10 cellular contexts compared by ENCODE assay signal in genomic region chr16:67939507-67940435, GRCh38. TPM values are rescaled to one million over a fixed set of nuclear protein-coding genes. Genes with fewer than 3 reads are reported as not detected.
DNase-seq lines count a peak whose midpoint lies in the region; ATAC-seq, FAIRE-seq and TF ChIP-seq lines count a peak whose summit lies in the region.
"Had no signal": no experiment of that assay in that cellular context is flagged by ENCODE, and none has a peak within 500 bp of the region (broad histone marks: within the 10 kb centered on the region; RNA-seq: fewer than 3 reads in every experiment).

No MANE protein-coding gene starts in this region.

- no peaks in the 10 kb centered on the region for H3K27me3 ChIP-seq in CD4-positive, alpha-beta memory T cell (ENCODE audit: insufficient read depth, low read length)
- no peaks in the 10 kb centered on the region for H3K27me3 ChIP-seq in spleen (replicated peaks in 1 of 7)
- H3K27me3 ChIP-seq: left lung had no signal

- peaks cover 51% of the 10 kb centered on the region for H3K4me1 ChIP-seq in CD4-positive, alpha-beta memory T cell (ENCODE audit: insufficient read depth, low read length)
- peaks cover 9 to 76% (median 42%) of the 10 kb centered on the region in 6 donors for H3K4me1 ChIP-seq in spleen

- peaks cover 28 to 51% (median 41%) of the 10 kb centered on the region in 4 donors for H3K4me1 Mint-ChIP-seq in CD4-positive, alpha-beta memory T cell
- peaks cover 31% of the 10 kb centered on the region for H3K4me1 Mint-ChIP-seq in T-helper 1 cell treated with Interleukin-12 subunit alpha and Interleukin-12 subunit beta and Interleukin-4 antibody, amounts not matched to agents 30 μg/mL and 1 μg/mL, for 36 hours (ENCODE audit: low read depth)
- H3K4me1 Mint-ChIP-seq in activated naive CD8-positive, alpha-beta T cell treated with anti-CD3 and anti-CD28 coated beads, Interleukin-2, amount 10 ng/mL, durations not matched to agents 7 days and 5 days: peaks cover 39% of the 10 kb centered on the region

- no peak for TF ChIP-seq CTCF in spleen (IDR thresholded peaks at IDR 0.05 in 8 of 11, conservative IDR thresholded peaks at IDR 0.05 in 3 of 11)

- CTCF ChIA-PET in CD4-positive, alpha-beta memory T cell (lab: Charles Lee; ENCODE audit: partially characterized antibody): interaction anchor here (0.6 to 4.2 kb wide), 11 partner anchors 8 to 448 kb away, joined by 3 to 25 read pairs (median 4); partner anchors contain the start of genes CTRL and NRN1L

- H3K27ac ChIP-seq in CD4-positive, alpha-beta memory T cell (ENCODE audit: low read depth, low read length): peak overlapping the region; percentile 48
- H3K27ac ChIP-seq in spleen: peak overlapping the region; percentile 5 to 77 (median 36)
- H3K27ac ChIP-seq: left lung had no signal

- no peak for FAIRE-seq in GM12891 (lab: Jason Lieb, UNC)

- peak overlapping the region; percentile 77 to 93 (median 83) for H3K27ac Mint-ChIP-seq in CD4-positive, alpha-beta memory T cell
- H3K27ac Mint-ChIP-seq in T-helper 1 cell treated with Interleukin-12 subunit alpha and Interleukin-12 subunit beta and Interleukin-4 antibody, amounts not matched to agents 30 μg/mL and 1 μg/mL, for 36 hours: peak overlapping the region; percentile 41
- peak overlapping the region; percentile 75 for H3K27ac Mint-ChIP-seq in activated naive CD8-positive, alpha-beta T cell treated with anti-CD3 and anti-CD28 coated beads, Interleukin-2, amount 10 ng/mL, durations not matched to agents 7 days and 5 days

- WGBS in spleen, 5 donors: 57 to 67% (median 64%) methylated on average over 17 to 33 of the region's 33 CpGs

- peaks cover 10 to 24% of the 10 kb centered on the region in 2 donors for H3K36me3 Mint-ChIP-seq in CD4-positive, alpha-beta memory T cell
- peaks cover 22% of the 10 kb centered on the region for H3K36me3 Mint-ChIP-seq in T-helper 1 cell treated with Interleukin-12 subunit alpha and Interleukin-12 subunit beta and Interleukin-4 antibody, amounts not matched to agents 30 μg/mL and 1 μg/mL, for 36 hours (ENCODE audit: low read depth)
- peaks cover 26% of the 10 kb centered on the region for H3K36me3 Mint-ChIP-seq in activated naive CD8-positive, alpha-beta T cell treated with anti-CD3 and anti-CD28 coated beads, Interleukin-2, amount 10 ng/mL, durations not matched to agents 7 days and 5 days

- H3K27me3 Mint-ChIP-seq in CD4-positive, alpha-beta memory T cell: no peaks in the 10 kb centered on the region
- H3K27me3 Mint-ChIP-seq in T-helper 1 cell treated with Interleukin-12 subunit alpha and Interleukin-12 subunit beta and Interleukin-4 antibody, amounts not matched to agents 30 μg/mL and 1 μg/mL, for 36 hours (ENCODE audit: low read depth): no peaks in the 10 kb centered on the region
- no peaks in the 10 kb centered on the region for H3K27me3 Mint-ChIP-seq in activated naive CD8-positive, alpha-beta T cell treated with anti-CD3 and anti-CD28 coated beads, Interleukin-2, amount 10 ng/mL, durations not matched to agents 7 days and 5 days

- peak overlapping the region; percentile 32 to 79 (median 56) for H3K4me3 Mint-ChIP-seq in CD4-positive, alpha-beta memory T cell
- H3K4me3 Mint-ChIP-seq in T-helper 1 cell treated with Interleukin-12 subunit alpha and Interleukin-12 subunit beta and Interleukin-4 antibody, amounts not matched to agents 30 μg/mL and 1 μg/mL, for 36 hours: no peak overlapping the region
- peak overlapping the region; percentile 64 for H3K4me3 Mint-ChIP-seq in activated naive CD8-positive, alpha-beta T cell treated with anti-CD3 and anti-CD28 coated beads, Interleukin-2, amount 10 ng/mL, durations not matched to agents 7 days and 5 days

- ATAC-seq in activated naive CD8-positive, alpha-beta T cell treated with anti-CD3 and anti-CD28 coated beads, Interleukin-2, amount 10 ng/mL, durations not matched to agents 7 days and 5 days (ENCODE audit: low read depth): no peak
- ATAC-seq: left lung, Panc1 had no signal

- peaks cover 0 to 3% (median 0%) of the 10 kb centered on the region in 8 donors for H3K9me3 Mint-ChIP-seq in CD4-positive, alpha-beta memory T cell
- H3K9me3 Mint-ChIP-seq in T-helper 1 cell treated with Interleukin-12 subunit alpha and Interleukin-12 subunit beta and Interleukin-4 antibody, amounts not matched to agents 30 μg/mL and 1 μg/mL, for 36 hours: no peaks in the 10 kb centered on the region
- no peaks in the 10 kb centered on the region for H3K9me3 Mint-ChIP-seq in activated naive CD8-positive, alpha-beta T cell treated with anti-CD3 and anti-CD28 coated beads, Interleukin-2, amount 10 ng/mL, durations not matched to agents 7 days and 5 days

- H3K9me3 ChIP-seq in CD4-positive, alpha-beta memory T cell (ENCODE audit: control insufficient read depth in 1 of 2, low read length in 2 of 2): no peaks in the 10 kb centered on the region
- no peaks in the 10 kb centered on the region for H3K9me3 ChIP-seq in spleen
- H3K9me3 ChIP-seq: left lung had no signal

- intact Hi-C loops in CD4-positive, alpha-beta memory T cell (cut with micrococcal nuclease): no loop called here
- intact Hi-C loops in spleen (cut with DNase I; ENCODE audit: low total_unique reads): loop anchor here (10.0 kb wide), 1 partner anchor 95 kb away; the partner anchor contains the start of genes CENPT, NUTF2 and THAP11

- peaks cover 6% of the 10 kb centered on the region for H3K36me3 ChIP-seq in CD4-positive, alpha-beta memory T cell (ENCODE audit: insufficient read depth, low read length)
- H3K36me3 ChIP-seq in spleen: peaks cover 0 to 63% (median 11%) of the 10 kb centered on the region in 6 donors

- no peak for TF ChIP-seq POLR2A in spleen (IDR thresholded peaks at IDR 0.05)
- TF ChIP-seq POLR2A in GM12891 (IDR thresholded peaks at IDR 0.05; ENCODE audit: low read depth, low read length): no peak

- H3K4me3 ChIP-seq in CD4-positive, alpha-beta memory T cell (ENCODE audit: low read length in 2 of 2): no peak overlapping the region
- H3K4me3 ChIP-seq in spleen: no peak overlapping the region
- H3K4me3 ChIP-seq: left lung had no signal

- POLR2A ChIA-PET in CD4-positive, alpha-beta memory T cell (lab: Charles Lee; ENCODE audit: partially characterized antibody): interaction anchor here (1.2 to 7.3 kb wide), 4 partner anchors 9 to 59 kb away, joined by 3 to 44 read pairs (median 10); partner anchors contain the start of genes DPEP2 and SLC12A4
- POLR2A ChIA-PET in activated naive CD8-positive, alpha-beta T cell treated with anti-CD3 and anti-CD28 coated beads, Interleukin-2, amount 10 ng/mL, durations not matched to agents 7 days and 5 days (lab: Charles Lee): interaction anchor here (0.7 to 1.6 kb wide), 11 partner anchors 8 to 402 kb away, joined by 3 to 8 read pairs (median 4); partner anchors contain the start of genes CTRL, DDX28, DUS2 and NFATC3

- peak in 4 of 5 donors; percentile 19 to 32 (median 21) for DNase-seq in CD4-positive, alpha-beta memory T cell
- DNase-seq in activated naive CD8-positive, alpha-beta T cell treated with anti-CD3 and anti-CD28 coated beads, Interleukin-2, amount 10 ng/mL, durations not matched to agents 7 days and 5 days: peak; percentile 62
- DNase-seq in spleen: peak; percentile 84
- no peak for DNase-seq in dedifferentiated amniotic fluid mesenchymal stem cell (ENCODE audit: extremely low spot score)
- DNase-seq in GM12891 (ENCODE audit: insufficient read length, low spot score): no peak
- no peak for DNase-seq in glomerular visceral epithelial cell (ENCODE audit: extremely low spot score)
- no peak for DNase-seq in germinal center (ENCODE audit: low spot score)
- DNase-seq: left lung had no signal

TF ChIP-seq in GM12891, 5 proteins besides CTCF, POLR2A, EP300 and RAD21 (continues in another document):
- TF ChIP-seq POLR2AphosphoS5 (IDR thresholded peaks at IDR 0.05; ENCODE audit: low read depth, low read length) (no peak), PAX5 (IDR thresholded peaks at IDR 0.05; ENCODE audit: insufficient read depth, low read length, severe bottlenecking) (no peak), SPI1 (IDR thresholded peaks at IDR 0.05; ENCODE audit: low read depth, low read length) (no peak)

RNA-seq across cellular contexts. Expression of gene PSMB10, which starts 3.1 kb away (rescaled TPM):
- total RNA-seq in CD4-positive, alpha-beta memory T cell: 100 to 1,000 TPM; 147 to 152 TPM
- 100 to 1,000 TPM; 461 to 777 TPM for polyA plus RNA-seq in CD4-positive, alpha-beta memory T cell
- 100 to 1,000 TPM; 220 to 246 TPM for total RNA-seq in activated naive CD8-positive, alpha-beta T cell treated with anti-CD3 and anti-CD28 coated beads, Interleukin-2, amount 10 ng/mL, durations not matched to agents 7 days and 5 days
- 100 to 1,000 TPM in 6 of 7 donors, 10 to 100 TPM in 1; 80.3 to 152 (median 128) TPM for total RNA-seq in spleen
- polyA plus RNA-seq in spleen: 100 to 1,000 TPM; 207 to 236 (median 236) TPM
- 205 TPM for polyA plus RNA-seq in GM12891 (2012; ENCODE audit: low read depth, missing spikeins)

RNA-seq across cellular contexts. Expression of gene LCAT, which starts 4.1 kb away (rescaled TPM):
- 10 to 100 TPM; 18.2 to 20.3 TPM for total RNA-seq in CD4-positive, alpha-beta memory T cell
- 1 to 10 TPM in 1 of 2 donors, not detected in 1; 1.9 TPM for polyA plus RNA-seq in CD4-positive, alpha-beta memory T cell
- 10 to 100 TPM; 17.6 to 23.6 TPM for total RNA-seq in activated naive CD8-positive, alpha-beta T cell treated with anti-CD3 and anti-CD28 coated beads, Interleukin-2, amount 10 ng/mL, durations not matched to agents 7 days and 5 days
- 10 to 100 TPM in 5 of 7 donors, 1 to 10 TPM in 2; 5.2 to 28.5 (median 13.7) TPM for total RNA-seq in spleen
- 10 to 100 TPM in 2 of 3 donors, 1 to 10 TPM in 1; 8.5 to 51.6 (median 40.2) TPM for polyA plus RNA-seq in spleen
- 7.0 TPM for polyA plus RNA-seq in GM12891 (2012; ENCODE audit: low read depth, missing spikeins)

RNA-seq across cellular contexts. Expression of gene CTRL, which starts 8.1 kb away (rescaled TPM):
- 1 to 10 TPM; 5.1 to 8.6 TPM for total RNA-seq in CD4-positive, alpha-beta memory T cell
- polyA plus RNA-seq in CD4-positive, alpha-beta memory T cell: 1 to 10 TPM in 1 of 2 donors, under 1 TPM in 1; 0.41 to 1.8 TPM
- total RNA-seq in activated naive CD8-positive, alpha-beta T cell treated with anti-CD3 and anti-CD28 coated beads, Interleukin-2, amount 10 ng/mL, durations not matched to agents 7 days and 5 days: 1 to 10 TPM; 4.9 to 7.2 TPM
- 1 to 10 TPM; 2.0 to 8.5 (median 4.6) TPM for total RNA-seq in spleen
- 10 to 100 TPM in 1 of 3 donors, 1 to 10 TPM in 2; 2.7 to 10.3 (median 4.8) TPM for polyA plus RNA-seq in spleen
- 1.8 TPM for polyA plus RNA-seq in GM12891 (2012; ENCODE audit: low read depth, missing spikeins)

RNA-seq across cellular contexts. Expression of gene SLC12A4, which starts 28.7 kb away (rescaled TPM):
- 10 to 100 TPM; 33.2 to 33.5 TPM for total RNA-seq in CD4-positive, alpha-beta memory T cell
- polyA plus RNA-seq in CD4-positive, alpha-beta memory T cell: 1 to 10 TPM; 4.0 to 5.1 TPM
- total RNA-seq in activated naive CD8-positive, alpha-beta T cell treated with anti-CD3 and anti-CD28 coated beads, Interleukin-2, amount 10 ng/mL, durations not matched to agents 7 days and 5 days: 10 to 100 TPM; 43.9 to 48.7 TPM
- 10 to 100 TPM; 23.1 to 68.5 (median 38.6) TPM for total RNA-seq in spleen
- 10 to 100 TPM in 1 of 3 donors, 1 to 10 TPM in 2; 4.6 to 27.4 (median 8.9) TPM for polyA plus RNA-seq in spleen
- polyA plus RNA-seq in GM12891 (2012; ENCODE audit: low read depth, missing spikeins): 18.0 TPM

RNA-seq across cellular contexts. Expression of gene DPEP3, which starts 40.5 kb away (rescaled TPM):
- 1 to 10 TPM in 1 of 2 experiments, under 1 TPM in 1; 0.91 to 1.2 TPM for total RNA-seq in CD4-positive, alpha-beta memory T cell
- not detected for polyA plus RNA-seq in CD4-positive, alpha-beta memory T cell
- under 1 TPM; 0.54 to 0.64 TPM for total RNA-seq in activated naive CD8-positive, alpha-beta T cell treated with anti-CD3 and anti-CD28 coated beads, Interleukin-2, amount 10 ng/mL, durations not matched to agents 7 days and 5 days
- 1 to 10 TPM in 4 of 7 donors, under 1 TPM in 3; 0.57 to 2.2 (median 1.4) TPM for total RNA-seq in spleen
- under 1 TPM; 0.26 to 0.49 (median 0.43) TPM for polyA plus RNA-seq in spleen
- polyA plus RNA-seq in GM12891 (2012; ENCODE audit: low read depth, missing spikeins): 0.04 TPM

Comparison
In these comparisons a context has a peak if more than half of its experiments do, and no peak if none do; other contexts are left out.
1. DNase-seq: peak in CD4-positive, alpha-beta memory T cell (4 of 5), activated naive CD8-positive, alpha-beta T cell treated with anti-CD3 and anti-CD28 coated beads, Interleukin-2, amount 10 ng/mL, durations not matched to agents 7 days and 5 days (single experiment) and spleen (single experiment); none in dedifferentiated amniotic fluid mesenchymal stem cell (single experiment), GM12891 (single experiment), glomerular visceral epithelial cell (single experiment) and germinal center (single experiment).
2. Peak in every context shown above with its lines, with median percentiles within 50 percentile points of each other: H3K27ac Mint-ChIP-seq.